14 cellular contexts compared by ENCODE assay signal in genomic region chr4:138192113-138192512, GRCh38. TPM values are rescaled to one million over a fixed set of nuclear protein-coding genes. Genes with fewer than 3 reads are reported as not detected.
DNase-seq lines count a peak whose midpoint lies in the region; ATAC-seq, FAIRE-seq and TF ChIP-seq lines count a peak whose summit lies in the region.
"Had no signal": no experiment of that assay in that cellular context is flagged by ENCODE, and none has a peak within 500 bp of the region (broad histone marks: within the 10 kb centered on the region; RNA-seq: fewer than 3 reads in every experiment).

No MANE protein-coding gene starts in this region.

- in situ Hi-C loops in mammary epithelial cell (cut with MboI; ENCODE audit: low sequenced_read_pairs in 2 of 2): loop anchor here in 1 of 2 donors (25.0 kb wide), 1 partner anchor 155 kb away; no protein-coding TSS in a partner anchor

- H3K27ac Mint-ChIP-seq in osteocyte (ENCODE audit: unreplicated experiment): no peak overlapping the region
- H3K27ac Mint-ChIP-seq: activated naive CD8-positive, alpha-beta T cell; CD14-positive monocyte had no signal

- no peak overlapping the region for H3K4me2 ChIP-seq in mammary epithelial cell (ENCODE audit: insufficient read depth, low read depth, low read length)

- H3K27me3 ChIP-seq in mammary epithelial cell (ENCODE audit: insufficient read depth, low read length): no peaks in the 10 kb centered on the region
- H3K27me3 ChIP-seq: heart right ventricle, sigmoid colon had no signal

- peaks cover 15% of the 10 kb centered on the region for H3K4me1 ChIP-seq in mammary epithelial cell (ENCODE audit: insufficient read depth, low read length)
- H3K4me1 ChIP-seq: sigmoid colon had no signal

- peak; percentile 66 for DNase-seq in DMS53 (lab: John Stamatoyannopoulos, UW)
- DNase-seq in HTR-8/SVneo (ENCODE audit: insufficient read length, low spot score): peak; percentile 9
- DNase-seq in mammary epithelial cell: peak; percentile 34
- DNase-seq in osteocyte (ENCODE audit: extremely low spot score, unreplicated experiment): no peak
- DNase-seq in Right ventricle myocardium inferior (ENCODE audit: missing footprints): no peak
- DNase-seq: heart right ventricle, NCI-H2107, Right ventricle myocardium superior, sigmoid colon had no signal

- CTCF ChIA-PET in mammary epithelial cell (lab: Charles Lee; ENCODE audit: low non-redundant PET): no interaction called here

- BruUV-seq in mammary epithelial cell (replicated peaks; lab: Mats Ljungman, UMichigan): no TSS peak

- H2AFZ ChIP-seq in mammary epithelial cell (ENCODE audit: low read depth, low read length): no peak overlapping the region

- peaks cover 3% of the 10 kb centered on the region for H3K79me2 ChIP-seq in mammary epithelial cell (ENCODE audit: insufficient read depth, low read length)

- H3K9me3 Mint-ChIP-seq in osteocyte (ENCODE audit: unreplicated experiment): no peaks in the 10 kb centered on the region

- dilution Hi-C loops in mammary epithelial cell (cut with HindIII; ENCODE audit: low sequenced_read_pairs): no loop called here

- H3K9ac ChIP-seq in mammary epithelial cell (ENCODE audit: insufficient read depth, low read length): no peak overlapping the region

- 75% methylated on average over 2 of the region's 2 CpGs for WGBS in mammary epithelial cell (ENCODE audit: low coverage, missing lambda C conversion rate)

- H3K36me3 Mint-ChIP-seq in osteocyte (ENCODE audit: unreplicated experiment): peaks cover 20% of the 10 kb centered on the region
- H3K36me3 Mint-ChIP-seq: activated naive CD8-positive, alpha-beta T cell; CD14-positive monocyte had no signal

- TF ChIP-seq CTCF in mammary epithelial cell (conservative IDR thresholded peaks at IDR 0.05 in 1 of 2, IDR thresholded peaks at IDR 0.05 in 1 of 2; ENCODE audit: extremely low read depth in 1 of 2, insufficient read depth in 1 of 2, low read depth in 1 of 2, low read length in 2 of 2) (no peak), osteocyte (IDR thresholded peaks at IDR 0.05) (no peak)

- H3K4me1 Mint-ChIP-seq in osteocyte (ENCODE audit: unreplicated experiment): peaks cover 9% of the 10 kb centered on the region

- no peaks in the 10 kb centered on the region for H4K20me1 ChIP-seq in mammary epithelial cell (ENCODE audit: insufficient read depth, low read length)

- H3K4me3 Mint-ChIP-seq in osteocyte (ENCODE audit: unreplicated experiment): no peak overlapping the region
- H3K4me3 Mint-ChIP-seq: activated naive CD8-positive, alpha-beta T cell; CD14-positive monocyte had no signal

- H3K9me3 ChIP-seq in mammary epithelial cell (replicated peaks; ENCODE audit: insufficient read depth, low read length): no peaks in the 10 kb centered on the region
- H3K9me3 ChIP-seq: heart right ventricle, sigmoid colon had no signal

- ATAC-seq in GM21576 (IDR thresholded peaks at IDR 0.05; ENCODE audit: unreplicated experiment) (peak; percentile 26), GM19395 (IDR thresholded peaks at IDR 0.05; ENCODE audit: unreplicated experiment) (no peak), HG03095 (IDR thresholded peaks at IDR 0.05; ENCODE audit: unreplicated experiment) (no peak), Right ventricle myocardium inferior (no peak)
- ATAC-seq: heart right ventricle had no signal

- no peak overlapping the region for H3K4me3 ChIP-seq in mammary epithelial cell (replicated peaks in 1 of 3; ENCODE audit: insufficient read depth in 1 of 3, low read depth in 2 of 3, low read length in 3 of 3)
- H3K4me3 ChIP-seq: heart right ventricle, sigmoid colon had no signal

- H3K27me3 Mint-ChIP-seq in osteocyte (ENCODE audit: unreplicated experiment): no peaks in the 10 kb centered on the region
- H3K27me3 Mint-ChIP-seq: activated naive CD8-positive, alpha-beta T cell had no signal

- intact Hi-C loops in mammary epithelial cell (cut with micrococcal nuclease) (no loop called here), Right ventricle myocardium inferior (cut with DNase I) (no loop called here)

- H3K36me3 ChIP-seq in mammary epithelial cell (ENCODE audit: insufficient read depth, low read length): peaks cover 7% of the 10 kb centered on the region
- H3K36me3 ChIP-seq: heart right ventricle, sigmoid colon had no signal

- no peak for FAIRE-seq in HTR-8/SVneo (lab: Jason Lieb, UNC)

- no peak overlapping the region for H3K27ac ChIP-seq in mammary epithelial cell (ENCODE audit: insufficient read depth, low read depth, low read length)
- H3K27ac ChIP-seq: heart right ventricle, sigmoid colon had no signal

RNA-seq across cellular contexts. Expression of gene SLC7A11, which starts 50.0 kb away (rescaled TPM):
- 100 to 1,000 TPM in 1 of 2 donors, 10 to 100 TPM in 1; 80.2 to 248 TPM for total RNA-seq in mammary epithelial cell
- polyA plus RNA-seq in mammary epithelial cell: 18.7 TPM
- polyA minus RNA-seq in mammary epithelial cell: 48.9 TPM
- 26.5 and 29.1 TPM in 2 replicates for total RNA-seq in osteocyte
- total RNA-seq in Right ventricle myocardium inferior: 0.46 TPM

Comparison
In these comparisons a context has a peak if more than half of its experiments do, and no peak if none do; other contexts are left out.
1. DNase-seq: peak in DMS53 (single experiment), HTR-8/SVneo (single experiment) and mammary epithelial cell (single experiment); none in osteocyte (single experiment) and Right ventricle myocardium inferior (single experiment).
2. RNA of gene SLC7A11, which starts 50.0 kb away (total RNA-seq): 80.2 to 248 TPM in mammary epithelial cell and 26.5 to 29.1 TPM in osteocyte; 0.46 TPM in Right ventricle myocardium inferior (single experiment); every median in the first group is over 10 times any median in the second.